11 cellular contexts compared by ENCODE assay signal in the genomic region with DNA sequence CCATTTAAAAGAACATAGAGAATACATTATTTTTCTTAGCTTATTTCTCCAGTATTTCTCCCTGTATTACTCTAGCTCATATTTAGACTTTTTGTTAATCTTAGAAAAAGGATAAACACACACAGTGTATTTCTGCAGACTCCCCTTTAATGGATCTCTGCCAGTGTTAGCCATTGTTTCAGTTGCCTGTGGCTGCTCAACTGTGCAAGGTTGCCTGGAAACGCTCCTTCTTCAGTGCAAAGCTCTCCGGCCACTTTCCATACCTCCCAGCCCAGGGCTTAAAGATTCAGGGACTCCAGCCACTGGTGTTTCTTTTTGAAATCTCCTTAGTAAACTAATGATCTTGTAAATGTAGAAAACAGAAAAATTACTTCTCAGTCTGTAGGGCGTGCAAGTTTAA.
DNase-seq lines count a peak whose midpoint lies in the region; ATAC-seq, FAIRE-seq and TF ChIP-seq lines count a peak whose summit lies in the region.
"Had no signal": no experiment of that assay in that cellular context is flagged by ENCODE, and none has a peak within 500 bp of the region (broad histone marks: within the 10 kb centered on the region; RNA-seq: fewer than 3 reads in every experiment).

No MANE protein-coding gene starts in this region.

- no peak overlapping the region for H3K4me2 ChIP-seq in keratinocyte (ENCODE audit: control insufficient read depth, extremely low read depth, insufficient read depth, low read depth, low read length)

- no peak overlapping the region for H3K27ac ChIP-seq in WERI-Rb-1
- H3K27ac ChIP-seq in keratinocyte (ENCODE audit: control insufficient read depth, insufficient read depth, low read length): no peak overlapping the region
- no peak overlapping the region for H3K27ac ChIP-seq in Peyer's patch

- H3K4me3 ChIP-seq in WERI-Rb-1 (ENCODE audit: low read depth, low read length) (no peak overlapping the region), keratinocyte (ENCODE audit: control insufficient read depth in 2 of 3, extremely low read depth in 1 of 3, insufficient read depth in 2 of 3, low read depth in 1 of 3, low read length in 3 of 3) (no peak overlapping the region), Peyer's patch (no peak overlapping the region)

- no peak for ATAC-seq in GM18868 (IDR thresholded peaks at IDR 0.05; ENCODE audit: unreplicated experiment)

- DNase-seq in COR-L47 (lab: John Stamatoyannopoulos, UW) (peak; percentile 78), NCI-H187 (lab: John Stamatoyannopoulos, UW) (peak; percentile 35 to 62), WERI-Rb-1 (peak; percentile 39), keratinocyte (ENCODE audit: low read depth, low spot score) (no peak), Peyer's patch (no peak), occipital lobe (lab: John Stamatoyannopoulos, UW) (no peak), SW 1271 (lab: John Stamatoyannopoulos, UW) (no peak)
- DNase-seq: kidney; stimulated activated CD4-positive, alpha-beta T cell treated with anti-CD3 and anti-CD28 coated beads, Interleukin-1b, Interleukin-23, amount 100 ng/mL, for 48 hours; stimulated activated naive CD4-positive, alpha-beta T cell had no signal

- peak; percentile 67 for FAIRE-seq in keratinocyte (lab: Jason Lieb, UNC)

- H3K9me3 ChIP-seq in WERI-Rb-1 (ENCODE audit: severe bottlenecking) (no peaks in the 10 kb centered on the region), keratinocyte (ENCODE audit: control insufficient read depth, low read depth, low read length) (no peaks in the 10 kb centered on the region), Peyer's patch (no peaks in the 10 kb centered on the region)

- H3K27me3 ChIP-seq in WERI-Rb-1 (ENCODE audit: insufficient read depth, low read depth, severe bottlenecking) (no peaks in the 10 kb centered on the region), keratinocyte (ENCODE audit: control insufficient read depth, extremely low read depth, insufficient read depth, low read length) (no peaks in the 10 kb centered on the region), Peyer's patch (no peaks in the 10 kb centered on the region)

- H4K20me1 ChIP-seq in keratinocyte (ENCODE audit: control insufficient read depth, extremely low read depth, insufficient read depth, low read length): no peaks in the 10 kb centered on the region

- H3K4me1 ChIP-seq in keratinocyte (ENCODE audit: control insufficient read depth, extremely low read depth, insufficient read depth, low read length): peaks cover 9% of the 10 kb centered on the region
- no peaks in the 10 kb centered on the region for H3K4me1 ChIP-seq in Peyer's patch

- dilution Hi-C loops in keratinocyte (cut with MboI; ENCODE audit: extremely low pct_ligation_motif_present, low sequenced_read_pairs): no loop called here

- TF ChIP-seq POLR2A in Peyer's patch (IDR thresholded peaks at IDR 0.05): no peak

- H3K9me1 ChIP-seq in keratinocyte (ENCODE audit: control insufficient read depth, extremely low read depth, insufficient read depth, low read length): no peaks in the 10 kb centered on the region

- no peaks in the 10 kb centered on the region for H3K79me2 ChIP-seq in keratinocyte (ENCODE audit: control insufficient read depth, insufficient read depth, low read length)

- no peak overlapping the region for H2AFZ ChIP-seq in keratinocyte (ENCODE audit: control insufficient read depth, low read length)

- no peak overlapping the region for H3K9ac ChIP-seq in keratinocyte (ENCODE audit: control insufficient read depth, extremely low read depth, insufficient read depth, low read length)

- no peaks in the 10 kb centered on the region for H3K36me3 ChIP-seq in WERI-Rb-1
- H3K36me3 ChIP-seq in keratinocyte (ENCODE audit: control insufficient read depth in 2 of 2, extremely low read depth in 1 of 2, insufficient read depth in 2 of 2, low read length in 2 of 2): no peaks in the 10 kb centered on the region
- H3K36me3 ChIP-seq in Peyer's patch: no peaks in the 10 kb centered on the region

- TF ChIP-seq CTCF in WERI-Rb-1 (IDR thresholded peaks at IDR 0.05; ENCODE audit: low read depth, low read length) (no peak), keratinocyte (optimal IDR thresholded peaks at IDR 0.05 in 1 of 3, IDR thresholded peaks at IDR 0.05 in 1 of 3, conservative IDR thresholded peaks at IDR 0.05 in 1 of 3; ENCODE audit: extremely low read depth in 1 of 3, insufficient read depth in 2 of 3, low read length in 3 of 3) (no peak), Peyer's patch (IDR thresholded peaks at IDR 0.05) (no peak)

Comparison
In these comparisons a context has a peak if more than half of its experiments do, and no peak if none do; other contexts are left out.
1. DNase-seq: peak in COR-L47 (single experiment), NCI-H187 (2 of 2) and WERI-Rb-1 (single experiment); none in keratinocyte (single experiment), Peyer's patch (0 of 3), occipital lobe (single experiment) and SW 1271 (0 of 2).